ENCODE assay signal across 29 cellular contexts in the genomic region with DNA sequence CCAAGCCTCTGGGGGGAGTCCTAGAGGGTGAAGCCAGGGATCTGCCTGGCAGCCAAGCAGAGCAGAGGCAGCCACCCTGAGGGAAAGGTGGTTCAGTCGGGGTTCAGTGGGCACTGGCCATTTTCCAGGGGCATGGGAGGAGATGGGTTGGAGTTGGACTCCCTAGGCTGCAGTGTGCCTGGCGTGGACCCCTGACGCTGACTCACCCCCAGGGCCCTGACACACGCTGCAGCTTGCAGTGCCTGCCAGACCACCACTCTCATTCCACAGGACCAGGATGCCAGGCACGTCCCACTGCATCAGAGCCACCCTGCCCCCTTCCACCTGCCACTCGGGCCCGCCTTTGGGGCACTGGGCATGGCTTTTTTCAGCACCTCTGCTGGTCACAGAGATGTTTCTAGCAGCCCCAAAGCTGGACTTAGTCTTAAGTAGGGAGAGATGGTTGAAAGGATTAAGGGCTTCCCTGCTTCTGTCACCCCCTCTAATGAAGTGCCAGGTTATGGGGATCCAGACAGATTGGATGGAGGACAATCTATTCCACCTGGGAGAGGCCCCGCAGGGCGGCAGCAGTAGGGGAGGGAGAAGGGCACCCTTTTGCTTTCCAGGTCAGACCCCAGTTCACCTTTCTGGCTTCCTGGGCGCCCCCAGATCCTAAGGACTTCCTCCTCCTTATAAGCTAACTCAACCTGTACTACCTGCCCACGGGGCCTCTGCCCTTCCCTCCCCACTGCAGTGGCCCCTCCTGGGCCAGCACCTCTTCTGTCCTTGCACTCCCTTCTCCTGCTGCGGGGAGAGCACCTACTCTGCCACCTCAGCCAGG. TPM values are rescaled to one million over a fixed set of nuclear protein-coding genes. Genes with fewer than 3 reads are reported as not detected.
DNase-seq lines count a peak whose midpoint lies in the region; ATAC-seq, FAIRE-seq and TF ChIP-seq lines count a peak whose summit lies in the region.
"Had no signal": no experiment of that assay in that cellular context is flagged by ENCODE, and none has a peak within 500 bp of the region (broad histone marks: within the 10 kb centered on the region; RNA-seq: fewer than 3 reads in every experiment).

No MANE protein-coding gene starts in this region.

- peaks cover 76% of the 10 kb centered on the region for H3K27me3 Mint-ChIP-seq in chondrocyte (ENCODE audit: low read depth)
- H3K27me3 Mint-ChIP-seq in neural progenitor cell (ENCODE audit: insufficient read depth, low read depth) = peaks cover 45% of the 10 kb centered on the region

- no peaks in the 10 kb centered on the region for H3K79me2 ChIP-seq in neural progenitor cell (ENCODE audit: low read depth)

- H3K36me3 Mint-ChIP-seq in chondrocyte (ENCODE audit: low read depth) (peaks cover 2% of the 10 kb centered on the region), neural progenitor cell (no peaks in the 10 kb centered on the region)

- H3K4me3 Mint-ChIP-seq in chondrocyte (ENCODE audit: unreplicated experiment) (peak overlapping the region; percentile 57), neural progenitor cell (peak overlapping the region; percentile 78)

- ATAC-seq in A549 (no peak), HG03095 (IDR thresholded peaks at IDR 0.05; ENCODE audit: unreplicated experiment) (no peak)

- CTCF ChIA-PET in A549 (lab: Yijun Ruan, JAX) (interaction anchor here (4.5 kb wide), 1 partner anchor 10 kb away, joined by 37 read pairs; no protein-coding TSS in a partner anchor), HEK293 (lab: Yijun Ruan, JAX) (interaction anchor here (0.6 to 0.8 kb wide), 3 partner anchors 10 to 218 kb away, joined by 3 to 4 read pairs (median 4); no protein-coding TSS in a partner anchor)

- H3K9me3 Mint-ChIP-seq in chondrocyte (ENCODE audit: low read depth) (no peaks in the 10 kb centered on the region), neural progenitor cell (no peaks in the 10 kb centered on the region)

- H3K27me3 ChIP-seq in neural progenitor cell = peaks cover 76% of the 10 kb centered on the region

- no peak for TF ChIP-seq CTCF in A549 (IDR thresholded peaks at IDR 0.05)
- TF ChIP-seq CTCF in HEK293 (tag by site-specific recombination; IDR thresholded peaks at IDR 0.05) = no peak
- TF ChIP-seq CTCF in chondrocyte (IDR thresholded peaks at IDR 0.05) = no peak
- TF ChIP-seq CTCF in neural progenitor cell (IDR thresholded peaks at IDR 0.05) = no peak

- TF ChIP-seq EP300 in A549 (IDR thresholded peaks at IDR 0.05) = no peak

- H3K4me1 ChIP-seq in A549 (peaks cover 27% of the 10 kb centered on the region), HEK293 (ENCODE audit: control insufficient read depth, insufficient read depth, low read length) (no peaks in the 10 kb centered on the region; the same call in 1 of the 2 replicates), neural progenitor cell (peaks cover 34% of the 10 kb centered on the region)

- peaks cover 12% of the 10 kb centered on the region for H4K20me1 ChIP-seq in neural progenitor cell (ENCODE audit: low read depth)

- no peak for TF ChIP-seq POLR2A in A549 (IDR thresholded peaks at IDR 0.05; ENCODE audit: low read length)

- H3K27ac ChIP-seq in A549 (no peak overlapping the region), HEK293 (ENCODE audit: extremely low read depth, low read depth, low read length) (no peak overlapping the region), neural progenitor cell (no peak overlapping the region)
- H3K27ac ChIP-seq: cardiac muscle cell, GM23248, neutrophil, SJSA1, thyroid gland, VCaP had no signal

- H3K4me2 ChIP-seq in A549 (peak overlapping the region; percentile 99; the same call in 1 of the 3 replicates), neural progenitor cell (peak overlapping the region; percentile 99)

- WGBS in A549 (ENCODE audit: missing lambda C conversion rate) = 48% methylated on average over 9 of the region's 12 CpGs

- peak overlapping the region; percentile 52; the same call in 1 of the 3 replicates for H3K4me3 ChIP-seq in A549
- H3K4me3 ChIP-seq in HEK293 (ENCODE audit: low read depth, low read length) = no peak overlapping the region
- H3K4me3 ChIP-seq in neural progenitor cell = no peak overlapping the region
- H3K4me3 ChIP-seq: GM23248, SJSA1, thyroid gland had no signal

- TF ChIP-seq RAD21 in A549 (conservative IDR thresholded peaks at IDR 0.05 in 1 of 2, IDR thresholded peaks at IDR 0.05 in 1 of 2) = no peak

- H3K36me3 ChIP-seq in HEK293 (ENCODE audit: control insufficient read depth in 2 of 2, insufficient read depth in 1 of 2, low read length in 2 of 2) = no peaks in the 10 kb centered on the region
- no peaks in the 10 kb centered on the region for H3K36me3 ChIP-seq in neural progenitor cell
- H3K36me3 ChIP-seq: cardiac muscle cell, neutrophil, SJSA1, thyroid gland had no signal

- DNase-seq in A549 (ENCODE audit: low read depth in 1 of 2, low spot score in 1 of 2) (no peak), chondrocyte (ENCODE audit: low spot score) (no peak), neural progenitor cell (ENCODE audit: low spot score) (no peak), SHP77 treated with DMSO at 0.1 percent for 48 hours (lab: John Stamatoyannopoulos, UW) (no peak), GDM1 (lab: John Stamatoyannopoulos, UW) (no peak), kidney glomerular epithelial cell (lab: John Stamatoyannopoulos, UW) (no peak)
- DNase-seq: activated CD4-positive, alpha-beta T cell treated with anti-CD3 and anti-CD28 coated beads, Interleukin-2, amount 50 U/mL, for 4 hours; activated naive CD4-positive, alpha-beta T cell treated with Interleukin-2 at 50 U/mL for 16 hours; amygdala; C1 segment of cervical spinal cord; dermis blood vessel endothelial cell; glutamatergic neuron; GM23248; left ventricle myocardium superior; NCI-H1092 treated with DMSO at 0.1 percent for 48 hours; NCI-H2029 treated with DMSO at 0.1 percent for 48 hours; NCI-H446; small intestine; stimulated activated CD4-positive, alpha-beta T cell treated with anti-CD3 and anti-CD28 coated beads, Interleukin-2, amount 100 ng/mL, for 48 hours; stimulated activated naive CD4-positive, alpha-beta T cell treated with Interleukin-2 at 50 U/mL for 16 hours; T-helper 2 cell had no signal

- no peak overlapping the region for H2AFZ ChIP-seq in neural progenitor cell (replicated peaks)
- H2AFZ ChIP-seq: GM23248 had no signal

- FAIRE-seq in A549 (lab: Jason Lieb, UNC) = no peak
- FAIRE-seq: endothelial cell of umbilical vein, small intestine had no signal

- POLR2A ChIA-PET in A549 (lab: Yijun Ruan, JAX) (interaction anchor here (0.7 kb wide), 1 partner anchor 23 kb away, joined by 3 read pairs; no protein-coding TSS in a partner anchor), HEK293 (lab: Yijun Ruan, JAX) (no interaction called here)

- H3F3A ChIP-seq in neural progenitor cell (ENCODE audit: low read depth) = peaks cover 23% of the 10 kb centered on the region

- H3K27ac Mint-ChIP-seq in chondrocyte (ENCODE audit: unreplicated experiment) = no peak overlapping the region
- H3K27ac Mint-ChIP-seq in neural progenitor cell = no peak overlapping the region

- H3K9me3 ChIP-seq in A549 (no peaks in the 10 kb centered on the region), HEK293 (ENCODE audit: control insufficient read depth, insufficient read depth, low read depth, low read length) (no peaks in the 10 kb centered on the region), neural progenitor cell (ENCODE audit: low read depth) (no peaks in the 10 kb centered on the region)
- H3K9me3 ChIP-seq: neutrophil, SJSA1, thyroid gland had no signal

- no peak overlapping the region for H3K9ac ChIP-seq in neural progenitor cell
- H3K9ac ChIP-seq: GM23248 had no signal

- H3K4me1 Mint-ChIP-seq in chondrocyte (ENCODE audit: low read depth) = peaks cover 10% of the 10 kb centered on the region
- H3K4me1 Mint-ChIP-seq in neural progenitor cell = peaks cover 34% of the 10 kb centered on the region

TF ChIP-seq in A549, 52 proteins besides CTCF, POLR2A, EP300 and RAD21 (continues in another document):
- TF ChIP-seq MAZ (IDR thresholded peaks at IDR 0.05; ENCODE audit: borderline replicate concordance, low read depth, low read length) (no peak), RARB (CRISPR knock-in tag; IDR thresholded peaks at IDR 0.05) (no peak), CBX2 (IDR thresholded peaks at IDR 0.05; ENCODE audit: borderline replicate concordance, low read depth) (no peak), RFX5 (IDR thresholded peaks at IDR 0.05) (no peak), HOXB13 (CRISPR knock-in tag; IDR thresholded peaks at IDR 0.05; ENCODE audit: low read depth) (no peak), MAFK (IDR thresholded peaks at IDR 0.05; ENCODE audit: partially characterized antibody) (no peak), CHD2 (IDR thresholded peaks at IDR 0.05; ENCODE audit: low read length, partially characterized antibody) (no peak), NPAS2 (CRISPR knock-in tag; IDR thresholded peaks at IDR 0.05; ENCODE audit: borderline replicate concordance) (no peak)
- TF ChIP-seq, protein P1, sequence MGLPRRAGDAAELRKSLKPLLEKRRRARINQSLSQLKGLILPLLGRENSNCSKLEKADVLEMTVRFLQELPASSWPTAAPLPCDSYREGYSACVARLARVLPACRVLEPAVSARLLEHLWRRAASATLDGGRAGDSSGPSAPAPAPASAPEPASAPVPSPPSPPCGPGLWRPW (IDR thresholded peaks at IDR 0.05) = no peak

RNA-seq across cellular contexts. Expression of a gene that starts 1.6 kb away (rescaled TPM):
- polyA plus RNA-seq in A549 (2011; rRNA removed) (0.03 TPM in 2 replicates), A549 (2017; fragmentation: RNase III; extraction: RNeasy Plus Mini Kit Qiagen cat#74134 plus additional on column Dnase treatment) (0.01 to 0.04 TPM (median 0.03 TPM) in 3 replicates)
- polyA plus RNA-seq in A549 (2012; cell fraction: cytosol; rRNA removed) = 0.03 TPM in 2 replicates
- polyA plus RNA-seq in A549 (2012; cell fraction: nucleus; rRNA removed) = 0.01 and 0.04 TPM in 2 replicates
- polyA minus RNA-seq in A549 (2011; rRNA and poly(A)+ RNA removed) = 0.08 TPM in 1 of 2 replicates, not detected in the other
- total RNA-seq in chondrocyte (0.07 TPM in 1 of 3 replicates, not detected in the others), neural progenitor cell (ENCODE audit: low replicate concordance) (0.26 and 0.37 TPM in 2 replicates)
- total RNA-seq: endothelial cell of umbilical vein, GM23248, left ventricle myocardium superior, SJSA1 had no signal
- polyA plus RNA-seq: endothelial cell of umbilical vein had no signal
